In the genomic region with DNA sequence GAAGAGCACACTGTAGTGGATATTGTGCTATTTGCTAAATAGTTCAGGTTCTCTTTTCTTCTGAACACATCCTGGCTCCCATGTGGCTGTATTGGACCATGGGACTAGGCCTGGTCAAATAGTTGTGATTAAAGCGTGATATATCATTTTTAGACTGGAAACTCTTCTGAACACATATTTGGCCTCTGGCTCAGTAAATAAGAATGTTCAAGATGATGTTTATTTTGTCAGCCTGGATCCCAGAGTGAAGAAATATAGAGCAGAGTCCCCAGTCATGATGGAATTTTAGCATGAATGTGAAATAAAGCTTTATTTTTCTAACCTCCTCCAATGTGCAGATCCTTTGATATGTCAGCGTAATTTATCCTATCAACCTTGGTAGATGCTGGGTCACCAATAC, we compare ENCODE assay signal across 26 cellular contexts.
A peak's percentile ranks its signal among the peaks of the same experiment; 100 is the strongest.
DNase-seq lines count a peak whose midpoint lies in the region; ATAC-seq, FAIRE-seq and TF ChIP-seq lines count a peak whose summit lies in the region.
"Had no signal": no experiment of that assay in that cellular context is flagged by ENCODE, and none has a peak within 500 bp of the region (broad histone marks: within the 10 kb centered on the region; RNA-seq: fewer than 3 reads in every experiment).

No MANE protein-coding gene starts in this region.

- H4K20me1 ChIP-seq in HepG2 (ENCODE audit: insufficient read depth, low read length), result no peaks in the 10 kb centered on the region

- TF ChIP-seq RAD21 in liver (IDR thresholded peaks at IDR 0.05), result peak in 1 of 2 donors; percentile 28
- TF ChIP-seq RAD21 in HepG2 (CRISPR knock-in tag; IDR thresholded peaks at IDR 0.05), result no peak

- WGBS in liver, result 42% methylated on average over 2 of the region's 2 CpGs
- 0% methylated on average over 2 of the region's 2 CpGs for WGBS in HepG2 (ENCODE audit: low lambda C conversion rate)

- DNase-seq in HepG2 (ENCODE audit: low spot score) (no peak), foreskin fibroblast (peak; percentile 6 to 36), NCI-H1930 (lab: John Stamatoyannopoulos, UW) (no peak), MCF 10A (ENCODE audit: unreplicated experiment) (no peak), dermis blood vessel endothelial cell (no peak)
- no peak for DNase-seq in activated CD4-positive, alpha-beta T cell treated with anti-CD3 and anti-CD28 coated beads, Interleukin-2, amount 10 ng/mL, durations not matched to agents 7 days and 5 days
- DNase-seq: AML-193; C1 segment of cervical spinal cord; CD8-positive, alpha-beta T cell; DND-41; H7; MM.1S; NCI-H1048; NCI-H1436 treated with DMSO at 0.1 percent for 48 hours; NCI-H2029; NCI-H345; NCI-H524; NCI-H774; NK-92 treated with Interleukin-12 subunit alpha and Interleukin-12 subunit beta, amount 100 ng/mL, for 24 hours; SJCRH30 had no signal

- H3K79me2 ChIP-seq in HepG2 (ENCODE audit: insufficient read depth, low read length), result no peaks in the 10 kb centered on the region

- H3K4me3 Mint-ChIP-seq in nephron, result no peak overlapping the region
- no peak overlapping the region for H3K4me3 Mint-ChIP-seq in activated CD4-positive, alpha-beta T cell treated with anti-CD3 and anti-CD28 coated beads, Interleukin-2, amount 10 ng/mL, durations not matched to agents 7 days and 5 days
- H3K4me3 Mint-ChIP-seq in MCF 10A (ENCODE audit: unreplicated experiment), result no peak overlapping the region
- H3K4me3 Mint-ChIP-seq: CD8-positive, alpha-beta T cell had no signal

- H3K9me3 ChIP-seq in liver (ENCODE audit: control insufficient read depth in 4 of 4, low read length in 3 of 4), result no peaks in the 10 kb centered on the region
- peaks cover 65% of the 10 kb centered on the region for H3K9me3 ChIP-seq in HepG2 (ENCODE audit: low read length)
- H3K9me3 ChIP-seq: SJCRH30 had no signal

- no peak for FAIRE-seq in HepG2 (lab: Jason Lieb, UNC)
- FAIRE-seq: GM12878, K562 had no signal

- H3K4me3 ChIP-seq in liver (ENCODE audit: low read depth in 1 of 3, low read length in 3 of 3), result no peak overlapping the region
- no peak overlapping the region for H3K4me3 ChIP-seq in HepG2 (replicated peaks in 1 of 3; ENCODE audit: insufficient read depth in 1 of 3, low read depth in 2 of 3, low read length in 3 of 3)
- H3K4me3 ChIP-seq in foreskin fibroblast (ENCODE audit: low read depth in 1 of 2, low read length in 2 of 2), result no peak overlapping the region
- H3K4me3 ChIP-seq: GM12878, K562, SJCRH30 had no signal

- H3K9me3 Mint-ChIP-seq in nephron (no peaks in the 10 kb centered on the region), MCF 10A (ENCODE audit: unreplicated experiment) (no peaks in the 10 kb centered on the region)
- no peaks in the 10 kb centered on the region for H3K9me3 Mint-ChIP-seq in activated CD4-positive, alpha-beta T cell treated with anti-CD3 and anti-CD28 coated beads, Interleukin-2, amount 10 ng/mL, durations not matched to agents 7 days and 5 days
- H3K9me3 Mint-ChIP-seq: CD8-positive, alpha-beta T cell had no signal

- no peaks in the 10 kb centered on the region for H3K27me3 Mint-ChIP-seq in nephron (ENCODE audit: low read depth)
- H3K27me3 Mint-ChIP-seq in activated CD4-positive, alpha-beta T cell treated with anti-CD3 and anti-CD28 coated beads, Interleukin-2, amount 10 ng/mL, durations not matched to agents 7 days and 5 days, result no peaks in the 10 kb centered on the region
- no peaks in the 10 kb centered on the region for H3K27me3 Mint-ChIP-seq in MCF 10A (ENCODE audit: insufficient read depth, unreplicated experiment)

- H3K4me1 ChIP-seq in liver (ENCODE audit: control insufficient read depth in 4 of 4, insufficient read depth in 4 of 4, low read length in 3 of 4), result no peaks in the 10 kb centered on the region
- H3K4me1 ChIP-seq in HepG2 (ENCODE audit: insufficient read depth, low read length), result no peaks in the 10 kb centered on the region
- H3K4me1 ChIP-seq: SJCRH30 had no signal

- no peak overlapping the region for H2AFZ ChIP-seq in HepG2 (ENCODE audit: low read length)

- no peak for ATAC-seq in HepG2
- ATAC-seq: CD8-positive, alpha-beta T cell; GM12878; K562; Panc1 had no signal

- H3K4me1 Mint-ChIP-seq in nephron (peaks cover 7% of the 10 kb centered on the region), MCF 10A (ENCODE audit: insufficient read depth, unreplicated experiment) (peaks cover 1% of the 10 kb centered on the region)
- H3K4me1 Mint-ChIP-seq in activated CD4-positive, alpha-beta T cell treated with anti-CD3 and anti-CD28 coated beads, Interleukin-2, amount 10 ng/mL, durations not matched to agents 7 days and 5 days, result no peaks in the 10 kb centered on the region

- CTCF ChIA-PET in HepG2 (lab: Yijun Ruan, JAX; ENCODE audit: low intra/inter-chr PET ratio, low total read pairs), result no interaction called here
- CTCF ChIA-PET in activated CD4-positive, alpha-beta T cell treated with anti-CD3 and anti-CD28 coated beads, Interleukin-2, amount 10 ng/mL, durations not matched to agents 7 days and 5 days (lab: Charles Lee), result no interaction called here
- CTCF ChIA-PET in MCF 10A (lab: Yijun Ruan, JAX), result no interaction called here

- no peak for TF ChIP-seq POLR2A in HepG2 (IDR thresholded peaks at IDR 0.05; ENCODE audit: insufficient read depth in 1 of 2, low read depth in 2 of 2, low read length in 2 of 2)

- no TSS peak for BruUV-seq in HepG2 (replicated peaks; lab: Mats Ljungman, UMichigan)
- no TSS peak for BruUV-seq in MCF 10A (replicated peaks; lab: Mats Ljungman, UMichigan)

- H3K27ac ChIP-seq in liver (ENCODE audit: low read depth in 1 of 2, low read length in 2 of 2), result no peak overlapping the region
- no peak overlapping the region for H3K27ac ChIP-seq in HepG2 (ENCODE audit: extremely low read length, insufficient read depth, low read length)
- H3K27ac ChIP-seq: 22Rv1, SJCRH30 had no signal

- no peaks in the 10 kb centered on the region for H3K36me3 ChIP-seq in liver (ENCODE audit: control insufficient read depth in 4 of 4, insufficient read depth in 3 of 4, low read depth in 1 of 4, low read length in 3 of 4)
- no peaks in the 10 kb centered on the region for H3K36me3 ChIP-seq in HepG2 (replicated peaks in 1 of 2; ENCODE audit: control insufficient read depth in 1 of 2, insufficient read depth in 2 of 2, low read length in 2 of 2)
- H3K36me3 ChIP-seq: SJCRH30 had no signal

- H3K27ac Mint-ChIP-seq in nephron, result peak overlapping the region in 2 of 3 experiments; percentile 16 to 34
- no peak overlapping the region for H3K27ac Mint-ChIP-seq in activated CD4-positive, alpha-beta T cell treated with anti-CD3 and anti-CD28 coated beads, Interleukin-2, amount 10 ng/mL, durations not matched to agents 7 days and 5 days
- H3K27ac Mint-ChIP-seq in MCF 10A (ENCODE audit: low read depth, unreplicated experiment), result no peak overlapping the region
- H3K27ac Mint-ChIP-seq: CD8-positive, alpha-beta T cell had no signal

- in situ Hi-C loops in HepG2 (cut with HindIII; ENCODE audit: extremely low pct_ligation_motif_present, low pct_unique_long_range_greater_than_20kb), result no loop called here

- TF ChIP-seq EP300 in HepG2 (IDR thresholded peaks at IDR 0.05; ENCODE audit: low read depth in 2 of 2, low read length in 2 of 2), result no peak
- TF ChIP-seq EP300 in HepG2 (CRISPR knock-in tag; IDR thresholded peaks at IDR 0.05; ENCODE audit: borderline replicate concordance), result no peak

- H3K27me3 ChIP-seq in liver (ENCODE audit: control insufficient read depth in 4 of 4, insufficient read depth in 4 of 4, low read length in 3 of 4) (no peaks in the 10 kb centered on the region), HepG2 (ENCODE audit: control insufficient read depth in 1 of 2, insufficient read depth in 2 of 2, low read length in 2 of 2) (no peaks in the 10 kb centered on the region)
- H3K27me3 ChIP-seq: SJCRH30 had no signal

- POLR2A ChIA-PET in HepG2 (lab: Yijun Ruan, JAX) (no interaction called here), MCF 10A (lab: Yijun Ruan, JAX) (no interaction called here)
- POLR2A ChIA-PET in activated CD4-positive, alpha-beta T cell treated with anti-CD3 and anti-CD28 coated beads, Interleukin-2, amount 10 ng/mL, durations not matched to agents 7 days and 5 days (lab: Charles Lee), result no interaction called here

- TF ChIP-seq CTCF in liver (IDR thresholded peaks at IDR 0.05; ENCODE audit: low read depth, low read length, missing input control) (no peak), HepG2 (CRISPR knock-in tag; IDR thresholded peaks at IDR 0.05) (no peak), foreskin fibroblast (IDR thresholded peaks at IDR 0.05; ENCODE audit: low read depth, low read length) (no peak), nephron (IDR thresholded peaks at IDR 0.05; ENCODE audit: unreplicated experiment in 3 of 3) (no peak), MCF 10A (IDR thresholded peaks at IDR 0.05; ENCODE audit: unreplicated experiment) (no peak)

- intact Hi-C loops in HepG2 (cut with micrococcal nuclease; ENCODE audit: unreplicated experiment) (no loop called here), MCF 10A (cut with micrococcal nuclease) (no loop called here)

- H3K9ac ChIP-seq in liver (ENCODE audit: low read depth in 1 of 2, low read length in 2 of 2) (no peak overlapping the region), HepG2 (ENCODE audit: insufficient read depth, low read depth, low read length) (no peak overlapping the region)

- H3K4me2 ChIP-seq in HepG2 (ENCODE audit: low read depth, low read length), result no peak overlapping the region

- no peaks in the 10 kb centered on the region for H3K36me3 Mint-ChIP-seq in nephron (ENCODE audit: low read depth)
- H3K36me3 Mint-ChIP-seq in activated CD4-positive, alpha-beta T cell treated with anti-CD3 and anti-CD28 coated beads, Interleukin-2, amount 10 ng/mL, durations not matched to agents 7 days and 5 days (ENCODE audit: low read depth), result no peaks in the 10 kb centered on the region
- H3K36me3 Mint-ChIP-seq in MCF 10A (ENCODE audit: insufficient read depth, unreplicated experiment), result no peaks in the 10 kb centered on the region
- H3K36me3 Mint-ChIP-seq: CD8-positive, alpha-beta T cell had no signal

TF ChIP-seq in liver, 16 proteins besides CTCF, POLR2A, EP300 and RAD21 (continues in another document):
- TF ChIP-seq FOXA1 (IDR thresholded peaks at IDR 0.05) (peak; percentile 40), FOXA2 (IDR thresholded peaks at IDR 0.05) (peak; percentile 69), RXRA (IDR thresholded peaks at IDR 0.05) (peak in 1 of 2 donors; percentile 51), SP1 (IDR thresholded peaks at IDR 0.05) (no peak), HNF4A (conservative IDR thresholded peaks at IDR 0.05) (peak; percentile 14 to 76), HNF4G (IDR thresholded peaks at IDR 0.05) (no peak)

TF ChIP-seq in HepG2, 621 proteins besides CTCF, POLR2A, EP300 and RAD21:
- TF ChIP-seq ZNF768 (CRISPR knock-in tag; IDR thresholded peaks at IDR 0.05), result no peak
TF ChIP-seq in HepG2: peak in this region for 0.

Comparison
In these comparisons a context has a peak if more than half of its experiments do, and no peak if none do; other contexts are left out.
1. DNase-seq: peak in foreskin fibroblast (2 of 2); none in HepG2 (single experiment), activated CD4-positive, alpha-beta T cell treated with anti-CD3 and anti-CD28 coated beads, Interleukin-2, amount 10 ng/mL, durations not matched to agents 7 days and 5 days (single experiment), NCI-H1930 (0 of 2), MCF 10A (single experiment) and dermis blood vessel endothelial cell (single experiment).
2. H3K27ac Mint-ChIP-seq: peak in nephron (2 of 3); none in activated CD4-positive, alpha-beta T cell treated with anti-CD3 and anti-CD28 coated beads, Interleukin-2, amount 10 ng/mL, durations not matched to agents 7 days and 5 days (single experiment) and MCF 10A (single experiment).